ENCODE assay signal across 21 cellular contexts in the genomic region with DNA sequence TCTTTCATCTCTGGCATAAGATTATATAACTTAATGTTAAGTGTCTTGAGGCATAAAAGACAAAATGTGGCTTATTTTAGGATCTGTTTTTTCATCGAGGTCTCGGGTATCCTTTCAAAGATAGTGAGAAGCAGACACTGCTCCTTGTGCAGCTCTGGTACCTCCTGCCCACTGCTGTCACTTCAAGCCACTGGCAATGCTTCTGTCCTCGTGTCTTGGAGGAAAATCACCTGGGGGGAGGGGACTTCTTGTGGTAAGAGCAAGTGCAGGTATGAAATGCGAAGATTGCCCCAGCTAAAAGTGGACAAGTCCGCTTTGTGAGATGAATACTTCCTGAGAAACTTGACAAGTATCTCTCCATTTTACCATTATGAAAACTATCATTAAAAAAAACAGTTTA. TPM values are rescaled to one million over a fixed set of nuclear protein-coding genes. Genes with fewer than 3 reads are reported as not detected.
DNase-seq lines count a peak whose midpoint lies in the region; ATAC-seq lines count a peak whose summit lies in the region.
"Had no signal": no experiment of that assay in that cellular context is flagged by ENCODE, and none has a peak within 500 bp of the region (broad histone marks: within the 10 kb centered on the region; RNA-seq: fewer than 3 reads in every experiment).

No MANE protein-coding gene starts in this region.

- peak overlapping the region; percentile 46 for H3K27ac Mint-ChIP-seq in activated T-helper 17 cell treated with anti-CD3 and anti-CD28 coated beads, Interleukin-2, amount 50 U/mL, for 72 hours
- peak overlapping the region in 4 of 6 donors; percentile 18 to 68 (median 41) for H3K27ac Mint-ChIP-seq in immature natural killer cell
- H3K27ac Mint-ChIP-seq: activated naive CD8-positive, alpha-beta T cell treated with anti-CD3 and anti-CD28 coated beads, Interleukin-2, amount 10 ng/mL, durations not matched to agents 7 days and 5 days had no signal

- H3K4me1 ChIP-seq in subcutaneous abdominal adipose tissue (ENCODE audit: control insufficient read depth in 5 of 5, insufficient read depth in 5 of 5, low read length in 5 of 5), result peaks cover 13 to 30% (median 26%) of the 10 kb centered on the region in 5 donors

- no peaks in the 10 kb centered on the region for H3K4me1 Mint-ChIP-seq in activated T-helper 17 cell treated with anti-CD3 and anti-CD28 coated beads, Interleukin-2, amount 50 U/mL, for 72 hours
- peaks cover 0 to 2% of the 10 kb centered on the region in 2 donors for H3K4me1 Mint-ChIP-seq in immature natural killer cell
- H3K4me1 Mint-ChIP-seq: activated naive CD8-positive, alpha-beta T cell treated with anti-CD3 and anti-CD28 coated beads, Interleukin-2, amount 10 ng/mL, durations not matched to agents 7 days and 5 days had no signal

- peaks cover 0 to 23% (median 20%) of the 10 kb centered on the region in 5 donors for H3K36me3 ChIP-seq in subcutaneous abdominal adipose tissue (ENCODE audit: control insufficient read depth in 5 of 5, insufficient read depth in 5 of 5, low read length in 5 of 5)

- ATAC-seq in activated T-helper 17 cell treated with anti-CD3 and anti-CD28 coated beads, Interleukin-2, amount 50 U/mL, for 72 hours (replicated peaks), result no peak
- ATAC-seq: esophagus mucosa, HepG2 had no signal

- no peak overlapping the region for H3K4me3 ChIP-seq in subcutaneous abdominal adipose tissue (ENCODE audit: low read depth in 1 of 5, low read length in 5 of 5)
- H3K4me3 ChIP-seq: lung, spleen, upper lobe of left lung had no signal

- H3K9me3 ChIP-seq in subcutaneous abdominal adipose tissue (ENCODE audit: control insufficient read depth in 5 of 5, low read length in 5 of 5), result no peaks in the 10 kb centered on the region
- H3K9me3 ChIP-seq: spleen, upper lobe of left lung had no signal

- peak overlapping the region in 1 of 5 donors; percentile 49 for H3K9ac ChIP-seq in subcutaneous abdominal adipose tissue (ENCODE audit: low read length in 5 of 5)

- DNase-seq in activated effector memory CD4-positive, alpha-beta T cell treated with anti-CD3 and anti-CD28 coated beads, Interleukin-2, amount 50 U/mL, for 16 hours, result peak; percentile 3
- DNase-seq in activated effector memory CD4-positive, alpha-beta T cell treated with Interleukin-2 at 50 U/mL for 16 hours, result no peak
- DNase-seq in immature natural killer cell (no peak), NCI-H226 (no peak), NCI-H524 treated with DMSO at 0.1 percent for 48 hours (lab: John Stamatoyannopoulos, UW) (no peak), SKM-1 (lab: John Stamatoyannopoulos, UW; ENCODE audit: unreplicated experiment) (no peak)
- DNase-seq: activated CD4-positive, alpha-beta T cell treated with anti-CD3 and anti-CD28 coated beads for 48 hours; CD8-positive, alpha-beta memory T cell; DND-41; GOT3; naive B cell; NCI-H146; RPMI8226; upper lobe of left lung had no signal

- no peak overlapping the region for H3K4me3 Mint-ChIP-seq in activated T-helper 17 cell treated with anti-CD3 and anti-CD28 coated beads, Interleukin-2, amount 50 U/mL, for 72 hours
- no peak overlapping the region for H3K4me3 Mint-ChIP-seq in immature natural killer cell
- H3K4me3 Mint-ChIP-seq: activated naive CD8-positive, alpha-beta T cell treated with anti-CD3 and anti-CD28 coated beads, Interleukin-2, amount 10 ng/mL, durations not matched to agents 7 days and 5 days; CD8-positive, alpha-beta memory T cell; naive B cell had no signal

- no peaks in the 10 kb centered on the region for H3K27me3 Mint-ChIP-seq in activated T-helper 17 cell treated with anti-CD3 and anti-CD28 coated beads, Interleukin-2, amount 50 U/mL, for 72 hours
- H3K27me3 Mint-ChIP-seq in immature natural killer cell (ENCODE audit: low read depth in 3 of 3), result peaks cover 2 to 42% (median 6%) of the 10 kb centered on the region in 3 donors
- H3K27me3 Mint-ChIP-seq: activated naive CD8-positive, alpha-beta T cell treated with anti-CD3 and anti-CD28 coated beads, Interleukin-2, amount 10 ng/mL, durations not matched to agents 7 days and 5 days; CD8-positive, alpha-beta memory T cell; naive B cell had no signal

- H3K27ac ChIP-seq in subcutaneous abdominal adipose tissue (ENCODE audit: low read depth, low read length), result peak overlapping the region; percentile 95

- peaks cover 76% of the 10 kb centered on the region for H3K36me3 Mint-ChIP-seq in activated T-helper 17 cell treated with anti-CD3 and anti-CD28 coated beads, Interleukin-2, amount 50 U/mL, for 72 hours (ENCODE audit: low read depth)
- H3K36me3 Mint-ChIP-seq in immature natural killer cell, result peaks cover 4 to 23% (median 7%) of the 10 kb centered on the region in 3 donors

- H3K27me3 ChIP-seq in subcutaneous abdominal adipose tissue (ENCODE audit: control insufficient read depth in 5 of 5, insufficient read depth in 4 of 5, low read length in 5 of 5), result no peaks in the 10 kb centered on the region
- H3K27me3 ChIP-seq: spleen, upper lobe of left lung had no signal

- no peaks in the 10 kb centered on the region for H3K9me3 Mint-ChIP-seq in activated T-helper 17 cell treated with anti-CD3 and anti-CD28 coated beads, Interleukin-2, amount 50 U/mL, for 72 hours
- H3K9me3 Mint-ChIP-seq in immature natural killer cell, result no peaks in the 10 kb centered on the region
- H3K9me3 Mint-ChIP-seq: activated naive CD8-positive, alpha-beta T cell treated with anti-CD3 and anti-CD28 coated beads, Interleukin-2, amount 10 ng/mL, durations not matched to agents 7 days and 5 days; CD8-positive, alpha-beta memory T cell; naive B cell had no signal

RNA-seq across cellular contexts. Expression of a gene that starts 37.8 kb away (rescaled TPM):
- 100 to 1,000 TPM; 319 to 383 TPM for total RNA-seq in activated T-helper 17 cell treated with anti-CD3 and anti-CD28 coated beads, Interleukin-2, amount 50 U/mL, for 72 hours
- polyA plus RNA-seq in immature natural killer cell, result 10 to 100 TPM; 15.7 to 78.5 (median 25.5) TPM
